In genomic region chr1:160300173-160300572, GRCh38 we compare ENCODE assay signal across 25 cellular contexts. TPM values are rescaled to one million over a fixed set of nuclear protein-coding genes. Genes with fewer than 3 reads are reported as not detected.
DNase-seq lines count a peak whose midpoint lies in the region; ATAC-seq, FAIRE-seq and TF ChIP-seq lines count a peak whose summit lies in the region.
"Had no signal": no experiment of that assay in that cellular context is flagged by ENCODE, and none has a peak within 500 bp of the region (broad histone marks: within the 10 kb centered on the region; RNA-seq: fewer than 3 reads in every experiment).

No MANE protein-coding gene starts in this region.

- no peaks in the 10 kb centered on the region for H3K4me1 Mint-ChIP-seq in CD8-positive, alpha-beta T cell (ENCODE audit: low read depth)
- H3K4me1 Mint-ChIP-seq in glutamatergic neuron (ENCODE audit: low read depth, unreplicated experiment), result no peaks in the 10 kb centered on the region
- H3K4me1 Mint-ChIP-seq: B cell; CD8-positive, alpha-beta memory T cell had no signal

- intact Hi-C loops in CD8-positive, alpha-beta T cell (cut with DNase I, micrococcal nuclease), result no loop called here
- intact Hi-C loops in posterior cingulate gyrus (cut with DNase I), result no loop called here

- H3K27me3 ChIP-seq in CD8-positive, alpha-beta T cell (ENCODE audit: insufficient read depth, low read length), result no peaks in the 10 kb centered on the region
- no peaks in the 10 kb centered on the region for H3K27me3 ChIP-seq in osteoblast (ENCODE audit: insufficient read depth, low read length)
- H3K27me3 ChIP-seq: BLaER1 treated with 17β-estradiol and CSF1 and Interleukin-3, amounts not matched to agents 10 nM and 100 nM had no signal

- no peaks in the 10 kb centered on the region for H3K4me1 ChIP-seq in CD8-positive, alpha-beta T cell (ENCODE audit: insufficient read depth, low read length)
- no peaks in the 10 kb centered on the region for H3K4me1 ChIP-seq in osteoblast (ENCODE audit: insufficient read depth, low read length)
- H3K4me1 ChIP-seq: BLaER1 treated with 17β-estradiol and CSF1 and Interleukin-3, amounts not matched to agents 10 nM and 100 nM had no signal

- peak; percentile 52 for FAIRE-seq in TTC549 (lab: Jason Lieb, UNC)
- FAIRE-seq: GM12878, GM12892, GM18507 had no signal

- no peaks in the 10 kb centered on the region for H3K9me3 ChIP-seq in CD8-positive, alpha-beta T cell (ENCODE audit: low read length)
- no peaks in the 10 kb centered on the region for H3K9me3 ChIP-seq in osteoblast (ENCODE audit: low read depth, low read length)
- H3K9me3 ChIP-seq: BLaER1 treated with 17β-estradiol and CSF1 and Interleukin-3, amounts not matched to agents 10 nM and 100 nM had no signal

- peaks cover 4% of the 10 kb centered on the region for H4K20me1 ChIP-seq in osteoblast (ENCODE audit: insufficient read depth, low read length)

- H3K4me3 Mint-ChIP-seq in CD8-positive, alpha-beta T cell, result no peak overlapping the region
- H3K4me3 Mint-ChIP-seq in glutamatergic neuron (ENCODE audit: unreplicated experiment), result no peak overlapping the region
- H3K4me3 Mint-ChIP-seq: B cell; CD4-positive, alpha-beta T cell; CD8-positive, alpha-beta memory T cell had no signal

- H3K79me2 ChIP-seq in osteoblast (ENCODE audit: insufficient read depth, low read length), result peaks cover 27% of the 10 kb centered on the region

- POLR2A ChIA-PET in CD8-positive, alpha-beta T cell (lab: Charles Lee), result no interaction called here

- H3K27ac Mint-ChIP-seq in CD8-positive, alpha-beta T cell, result peak overlapping the region; percentile 45
- peak overlapping the region; percentile 12 for H3K27ac Mint-ChIP-seq in glutamatergic neuron (ENCODE audit: unreplicated experiment)
- H3K27ac Mint-ChIP-seq: B cell; CD4-positive, alpha-beta T cell had no signal

- no peak for DNase-seq in CD8-positive, alpha-beta T cell
- DNase-seq in glutamatergic neuron (no peak), osteoblast (ENCODE audit: insufficient read length, low spot score, missing footprints) (no peak), posterior cingulate gyrus (no peak)
- DNase-seq in activated CD4-positive, alpha-beta T cell treated with anti-CD3 and anti-CD28 coated beads for 1 hour, result no peak
- DNase-seq: 8988T; AML-193; CD4-positive, alpha-beta T cell; CD8-positive, alpha-beta memory T cell; COR-L47; DMS 273 treated with DMSO at 0.1 percent for 48 hours; DMS153; DMS53; DMS79; DND-41; EL; GDM1 had no signal

- H3K27me3 Mint-ChIP-seq in CD8-positive, alpha-beta T cell (ENCODE audit: low read depth), result no peaks in the 10 kb centered on the region
- H3K27me3 Mint-ChIP-seq in glutamatergic neuron (ENCODE audit: unreplicated experiment), result peaks cover 2% of the 10 kb centered on the region
- H3K27me3 Mint-ChIP-seq: B cell; CD4-positive, alpha-beta T cell; CD8-positive, alpha-beta memory T cell had no signal

- no peak for ATAC-seq in CD8-positive, alpha-beta T cell
- ATAC-seq in GM19324 (IDR thresholded peaks at IDR 0.05; ENCODE audit: low FRiP score, unreplicated experiment), result no peak
- ATAC-seq: GM12878 had no signal

- H3K27ac ChIP-seq in CD8-positive, alpha-beta T cell (ENCODE audit: low read depth, low read length), result no peak overlapping the region
- no peak overlapping the region for H3K27ac ChIP-seq in osteoblast (ENCODE audit: low read depth, low read length)
- H3K27ac ChIP-seq: BLaER1 treated with 17β-estradiol and CSF1 and Interleukin-3, amounts not matched to agents 10 nM and 100 nM; C4-2B had no signal

- no peaks in the 10 kb centered on the region for H3K9me3 Mint-ChIP-seq in CD8-positive, alpha-beta T cell
- no peaks in the 10 kb centered on the region for H3K9me3 Mint-ChIP-seq in glutamatergic neuron (ENCODE audit: unreplicated experiment)
- H3K9me3 Mint-ChIP-seq: CD4-positive, alpha-beta T cell; CD8-positive, alpha-beta memory T cell had no signal

- no peak overlapping the region for H2AFZ ChIP-seq in osteoblast (ENCODE audit: low read length)

- H3K4me3 ChIP-seq in CD8-positive, alpha-beta T cell (ENCODE audit: low read depth, low read length), result no peak overlapping the region
- no peak overlapping the region for H3K4me3 ChIP-seq in osteoblast (ENCODE audit: insufficient read depth, low read length)
- H3K4me3 ChIP-seq: BLaER1 treated with 17β-estradiol and CSF1 and Interleukin-3, amounts not matched to agents 10 nM and 100 nM; GM12878 had no signal

- CTCF ChIA-PET in CD8-positive, alpha-beta T cell (lab: Charles Lee), result interaction anchor here (5.0 kb wide), 1 partner anchor 9 kb away, joined by 30 read pairs; no protein-coding TSS in a partner anchor

- peaks cover 71% of the 10 kb centered on the region for H3K36me3 Mint-ChIP-seq in CD8-positive, alpha-beta T cell
- H3K36me3 Mint-ChIP-seq in glutamatergic neuron (ENCODE audit: unreplicated experiment), result no peaks in the 10 kb centered on the region

- H3K4me2 ChIP-seq in osteoblast (ENCODE audit: insufficient read depth, low read length), result no peak overlapping the region
- H3K4me2 ChIP-seq: BLaER1 treated with 17β-estradiol and CSF1 and Interleukin-3, amounts not matched to agents 10 nM and 100 nM had no signal

- peaks cover 52% of the 10 kb centered on the region for H3K36me3 ChIP-seq in CD8-positive, alpha-beta T cell (ENCODE audit: insufficient read depth, low read length)
- H3K36me3 ChIP-seq in osteoblast (ENCODE audit: insufficient read depth, low read length), result peaks cover 94% of the 10 kb centered on the region

- TF ChIP-seq CTCF in CD8-positive, alpha-beta T cell (IDR thresholded peaks at IDR 0.05), result no peak
- no peak for TF ChIP-seq CTCF in glutamatergic neuron (IDR thresholded peaks at IDR 0.05; ENCODE audit: partially characterized antibody, unreplicated experiment)
- no peak for TF ChIP-seq CTCF in osteoblast (IDR thresholded peaks at IDR 0.05; ENCODE audit: extremely low read depth, low read depth, low read length)

RNA-seq across cellular contexts. Expression of gene PEX19, which starts 15.2 kb away (rescaled TPM):
- 10 to 100 TPM; 36.0 to 37.4 TPM for total RNA-seq in CD8-positive, alpha-beta T cell
- total RNA-seq in glutamatergic neuron (ENCODE audit: unreplicated experiment), result 48.8 TPM
- 38.0 and 43.3 TPM in 2 replicates for total RNA-seq in osteoblast

RNA-seq across cellular contexts. Expression of gene DCAF8, which starts 37.8 kb away (rescaled TPM):
- 100 to 1,000 TPM; 152 to 162 TPM for total RNA-seq in CD8-positive, alpha-beta T cell
- 146 TPM for total RNA-seq in glutamatergic neuron (ENCODE audit: unreplicated experiment)
- total RNA-seq in osteoblast, result 107 and 112 TPM in 2 replicates

RNA-seq across cellular contexts. Expression of gene COPA, which starts 42.9 kb away (rescaled TPM):
- 100 to 1,000 TPM; 116 to 126 TPM for total RNA-seq in CD8-positive, alpha-beta T cell
- 263 TPM for total RNA-seq in glutamatergic neuron (ENCODE audit: unreplicated experiment)
- total RNA-seq in osteoblast, result 282 and 335 TPM in 2 replicates

RNA-seq across cellular contexts. Expression of gene NCSTN, which starts 43.0 kb away (rescaled TPM):
- total RNA-seq in CD8-positive, alpha-beta T cell, result 10 to 100 TPM; 55.6 to 58.4 TPM
- total RNA-seq in glutamatergic neuron (ENCODE audit: unreplicated experiment), result 121 TPM
- 147 and 165 TPM in 2 replicates for total RNA-seq in osteoblast
